ENCODE assay signal across 21 cellular contexts in genomic region chr9:8437878-8438277, GRCh38.
A peak's percentile ranks its signal among the peaks of the same experiment; 100 is the strongest.
DNase-seq lines count a peak whose midpoint lies in the region; ATAC-seq, FAIRE-seq and TF ChIP-seq lines count a peak whose summit lies in the region.
"Had no signal": no experiment of that assay in that cellular context is flagged by ENCODE, and none has a peak within 500 bp of the region (broad histone marks: within the 10 kb centered on the region; RNA-seq: fewer than 3 reads in every experiment).

No MANE protein-coding gene starts in this region.

- TF ChIP-seq CTCF in D721Med (IDR thresholded peaks at IDR 0.05; ENCODE audit: insufficient read depth, missing control alignments), result no peak
- no peak for TF ChIP-seq CTCF in fibroblast of mammary gland (conservative IDR thresholded peaks at IDR 0.05; ENCODE audit: control insufficient read depth, insufficient read depth, low read depth, low read length)
- TF ChIP-seq CTCF in nephron progenitor cell (IDR thresholded peaks at IDR 0.05), result no peak
- no peak for TF ChIP-seq CTCF in upper lobe of right lung (IDR thresholded peaks at IDR 0.05)
- TF ChIP-seq CTCF in GM10248 (IDR thresholded peaks at IDR 0.05; ENCODE audit: control extremely low read depth, extremely low read depth, low read depth, missing control alignments), result no peak

- H3K27me3 ChIP-seq in upper lobe of right lung, result no peaks in the 10 kb centered on the region

- intact Hi-C loops in upper lobe of right lung (cut with DNase I), result no loop called here

- no peaks in the 10 kb centered on the region for H3K4me1 ChIP-seq in upper lobe of right lung

- H3K9me3 ChIP-seq in upper lobe of right lung, result no peaks in the 10 kb centered on the region
- H3K9me3 ChIP-seq: HAP-1 had no signal

- ATAC-seq in upper lobe of right lung, result no peak

- H3K4me3 Mint-ChIP-seq in nephron progenitor cell, result no peak overlapping the region
- no peak overlapping the region for H3K4me3 Mint-ChIP-seq in activated naive CD8-positive, alpha-beta T cell treated with anti-CD3 and anti-CD28 coated beads for 36 hours
- H3K4me3 Mint-ChIP-seq: B cell; CD4-positive, alpha-beta memory T cell had no signal

- H3K36me3 Mint-ChIP-seq in nephron progenitor cell (ENCODE audit: low read depth), result peaks cover 64% of the 10 kb centered on the region
- peaks cover 2% of the 10 kb centered on the region for H3K36me3 Mint-ChIP-seq in activated naive CD8-positive, alpha-beta T cell treated with anti-CD3 and anti-CD28 coated beads for 36 hours
- H3K36me3 Mint-ChIP-seq: CD4-positive, alpha-beta memory T cell had no signal

- CTCF ChIA-PET in GM10248 (lab: Yijun Ruan, JAX), result interaction anchor here (2.0 kb wide), 1 partner anchor 20 kb away, joined by 4 read pairs; no protein-coding TSS in a partner anchor

- H3K4me1 Mint-ChIP-seq in nephron progenitor cell, result peaks cover 14% of the 10 kb centered on the region
- H3K4me1 Mint-ChIP-seq in activated naive CD8-positive, alpha-beta T cell treated with anti-CD3 and anti-CD28 coated beads for 36 hours, result peaks cover 14% of the 10 kb centered on the region
- H3K4me1 Mint-ChIP-seq: B cell; CD4-positive, alpha-beta memory T cell had no signal

- no peak for DNase-seq in D721Med (ENCODE audit: insufficient read length, low spot score)
- DNase-seq in NCI-H2107 (lab: John Stamatoyannopoulos, UW), result peak; percentile 2
- DNase-seq in fibroblast of mammary gland (ENCODE audit: low read depth), result peak; percentile 31
- DNase-seq in nephron progenitor cell, result no peak
- no peak for DNase-seq in activated naive CD8-positive, alpha-beta T cell treated with anti-CD3 and anti-CD28 coated beads for 36 hours
- DNase-seq in putamen (ENCODE audit: low spot score), result no peak
- DNase-seq in upper lobe of right lung, result no peak
- no peak for DNase-seq in GM10248 (ENCODE audit: extremely low spot score)
- DNase-seq: CD4-positive, alpha-beta memory T cell; DMS53; Karpas-422; MM.1S; NCI-H1105; NCI-H1930; NCI-H345; Right ventricle myocardium superior had no signal

- POLR2A ChIA-PET in GM10248 (lab: Yijun Ruan, JAX), result no interaction called here

- H3K27me3 Mint-ChIP-seq in nephron progenitor cell (ENCODE audit: low read depth, poor library complexity), result no peaks in the 10 kb centered on the region
- H3K27me3 Mint-ChIP-seq in activated naive CD8-positive, alpha-beta T cell treated with anti-CD3 and anti-CD28 coated beads for 36 hours, result peaks cover 6% of the 10 kb centered on the region
- H3K27me3 Mint-ChIP-seq: B cell; CD4-positive, alpha-beta memory T cell had no signal

- H3K36me3 ChIP-seq in upper lobe of right lung, result no peaks in the 10 kb centered on the region
- H3K36me3 ChIP-seq: HAP-1 had no signal

- no peaks in the 10 kb centered on the region for H3K9me3 Mint-ChIP-seq in nephron progenitor cell
- no peaks in the 10 kb centered on the region for H3K9me3 Mint-ChIP-seq in activated naive CD8-positive, alpha-beta T cell treated with anti-CD3 and anti-CD28 coated beads for 36 hours
- H3K9me3 Mint-ChIP-seq: CD4-positive, alpha-beta memory T cell had no signal

- H3K27ac Mint-ChIP-seq in nephron progenitor cell, result peak overlapping the region; percentile 68
- no peak overlapping the region for H3K27ac Mint-ChIP-seq in activated naive CD8-positive, alpha-beta T cell treated with anti-CD3 and anti-CD28 coated beads for 36 hours
- H3K27ac Mint-ChIP-seq: B cell; CD4-positive, alpha-beta memory T cell had no signal

- H3K27ac ChIP-seq in upper lobe of right lung, result no peak overlapping the region

- H3K4me3 ChIP-seq in fibroblast of mammary gland (ENCODE audit: control insufficient read depth, low read depth, low read length) (no peak overlapping the region), upper lobe of right lung (no peak overlapping the region)
- H3K4me3 ChIP-seq: HAP-1 had no signal

- peak; percentile 6 for FAIRE-seq in D721Med (lab: Jason Lieb, UNC)
- FAIRE-seq: G401.6, GM12892, GM19239 had no signal

Comparison
In these comparisons a context has a peak if more than half of its experiments do, and no peak if none do; other contexts are left out.
1. DNase-seq: peak in NCI-H2107 (single experiment) and fibroblast of mammary gland (single experiment); none in D721Med (single experiment), nephron progenitor cell (single experiment), activated naive CD8-positive, alpha-beta T cell treated with anti-CD3 and anti-CD28 coated beads for 36 hours (single experiment), putamen (single experiment), upper lobe of right lung (single experiment) and GM10248 (single experiment).